In genomic region chr11:62492586-62492985, GRCh38 we compare ENCODE assay signal across 7 cellular contexts.
"Had no signal": no experiment of that assay in that cellular context is flagged by ENCODE, and none has a peak within 500 bp of the region (broad histone marks: within the 10 kb centered on the region; RNA-seq: fewer than 3 reads in every experiment).

No MANE protein-coding gene starts in this region.

- H3K4me1 ChIP-seq: HAP-1 had no signal

- ATAC-seq: HCT116 had no signal

- DNase-seq: GM23248, GOT3, H7, Kasumi-1, KG1 had no signal

- H3K27ac ChIP-seq: GM23248 had no signal

- H3K4me3 ChIP-seq: GM23248, HAP-1 had no signal

- H3K9ac ChIP-seq: GM23248 had no signal

- H3K36me3 ChIP-seq: HAP-1 had no signal

- H3K9me3 ChIP-seq: HAP-1 had no signal

- H2AFZ ChIP-seq: GM23248 had no signal
